In genomic region chr11:35663408-35663702, GRCh38 we compare ENCODE assay signal across 7 cellular contexts. TPM values are rescaled to one million over a fixed set of nuclear protein-coding genes. Genes with fewer than 3 reads are reported as not detected.
DNase-seq lines count a peak whose midpoint lies in the region; ATAC-seq and TF ChIP-seq lines count a peak whose summit lies in the region.

No MANE protein-coding gene starts in this region.

- TF ChIP-seq POLR2A in stomach (IDR thresholded peaks at IDR 0.05) = no peak

- WGBS in stomach, 5 donors = 83 to 90% (median 89%) methylated on average over 10 of the region's 10 CpGs

- H3K27ac Mint-ChIP-seq in activated T-helper 17 cell treated with anti-CD3 and anti-CD28 coated beads, Interleukin-2, amount 50 U/mL, for 72 hours = peak overlapping the region; percentile 99

- H3K4me3 ChIP-seq in HL-60 (replicated peaks; ENCODE audit: insufficient read depth, low read length) = peak overlapping the region; percentile 43
- H3K4me3 ChIP-seq in iPS-18c (ENCODE audit: insufficient read depth, low read depth, low read length) = peak overlapping the region; percentile 73
- H3K4me3 ChIP-seq in stomach = peak overlapping the region; percentile 66 to 85 (median 82)

- H3K9me3 ChIP-seq in iPS-18c (ENCODE audit: control insufficient read depth, insufficient read depth, low read length) (peaks cover 5% of the 10 kb centered on the region), stomach (peaks cover 0 to 30% (median 9%) of the 10 kb centered on the region in 4 donors)

- H3K4me3 Mint-ChIP-seq in activated T-helper 17 cell treated with anti-CD3 and anti-CD28 coated beads, Interleukin-2, amount 50 U/mL, for 72 hours = peak overlapping the region; percentile 99

- H3K27me3 ChIP-seq in HL-60 (ENCODE audit: insufficient read depth, poor library complexity, severe bottlenecking) (no peaks in the 10 kb centered on the region), stomach (no peaks in the 10 kb centered on the region)

- H3K27me3 Mint-ChIP-seq in activated T-helper 17 cell treated with anti-CD3 and anti-CD28 coated beads, Interleukin-2, amount 50 U/mL, for 72 hours = peaks cover under 1% of the 10 kb centered on the region

- peaks cover 0 to 13% (median 0%) of the 10 kb centered on the region in 4 donors for H3K36me3 ChIP-seq in stomach

- H3K9me3 Mint-ChIP-seq in activated T-helper 17 cell treated with anti-CD3 and anti-CD28 coated beads, Interleukin-2, amount 50 U/mL, for 72 hours = peaks cover 21% of the 10 kb centered on the region

- peaks cover 30% of the 10 kb centered on the region for H3K4me1 Mint-ChIP-seq in activated T-helper 17 cell treated with anti-CD3 and anti-CD28 coated beads, Interleukin-2, amount 50 U/mL, for 72 hours

- DNase-seq in HL-60 (ENCODE audit: low read depth in 1 of 2, low spot score in 1 of 2) (no peak), stomach (no peak), midbrain (lab: John Stamatoyannopoulos, UW) (no peak), mucosa of gallbladder (ENCODE audit: low spot score) (no peak)

- H3K36me3 Mint-ChIP-seq in activated T-helper 17 cell treated with anti-CD3 and anti-CD28 coated beads, Interleukin-2, amount 50 U/mL, for 72 hours (ENCODE audit: low read depth) = peaks cover 22% of the 10 kb centered on the region

- intact Hi-C loops in stomach (cut with DNase I; ENCODE audit: low total_unique reads) = no loop called here

- ATAC-seq in activated T-helper 17 cell treated with anti-CD3 and anti-CD28 coated beads, Interleukin-2, amount 50 U/mL, for 72 hours (replicated peaks) = no peak
- no peak for ATAC-seq in GM18502 (IDR thresholded peaks at IDR 0.05; ENCODE audit: poor library complexity, unreplicated experiment)

- no peak for TF ChIP-seq EP300 in stomach (IDR thresholded peaks at IDR 0.05)

- peaks cover 15 to 30% (median 27%) of the 10 kb centered on the region in 4 donors for H3K4me1 ChIP-seq in stomach

- TF ChIP-seq CTCF in HL-60 (IDR thresholded peaks at IDR 0.05; ENCODE audit: insufficient read depth, low read length) (no peak), stomach (IDR thresholded peaks at IDR 0.05) (no peak)

- H3K27ac ChIP-seq in HL-60 (replicated peaks) (peak overlapping the region; percentile 66), stomach (peak overlapping the region; percentile 96 to 98 (median 97))

RNA-seq across cellular contexts. Expression of gene TRIM44, which starts 0.8 kb away (rescaled TPM):
- 10 to 100 TPM; 14.3 to 17.7 TPM for total RNA-seq in activated T-helper 17 cell treated with anti-CD3 and anti-CD28 coated beads, Interleukin-2, amount 50 U/mL, for 72 hours
- total RNA-seq in stomach = 10 to 100 TPM; 14.5 to 65.3 (median 40.6) TPM
- 10 to 100 TPM in 2 of 3 donors, 1 to 10 TPM in 1; 5.1 to 15.1 (median 13.1) TPM for polyA plus RNA-seq in stomach
- 69.8 TPM for total RNA-seq in mucosa of gallbladder

RNA-seq across cellular contexts. Expression of gene FJX1, which starts 45.1 kb away (rescaled TPM):
- total RNA-seq in activated T-helper 17 cell treated with anti-CD3 and anti-CD28 coated beads, Interleukin-2, amount 50 U/mL, for 72 hours = under 1 TPM; 0.21 to 0.48 TPM
- total RNA-seq in stomach = 1 to 10 TPM in 2 of 5 donors, under 1 TPM in 1, not detected in 2; 0.45 to 5.2 (median 3.7) TPM
- 1 to 10 TPM in 2 of 3 donors, under 1 TPM in 1; 0.46 to 4.2 (median 2.6) TPM for polyA plus RNA-seq in stomach
- 1.9 TPM for total RNA-seq in mucosa of gallbladder
